9 cellular contexts compared by ENCODE assay signal in the genomic region with DNA sequence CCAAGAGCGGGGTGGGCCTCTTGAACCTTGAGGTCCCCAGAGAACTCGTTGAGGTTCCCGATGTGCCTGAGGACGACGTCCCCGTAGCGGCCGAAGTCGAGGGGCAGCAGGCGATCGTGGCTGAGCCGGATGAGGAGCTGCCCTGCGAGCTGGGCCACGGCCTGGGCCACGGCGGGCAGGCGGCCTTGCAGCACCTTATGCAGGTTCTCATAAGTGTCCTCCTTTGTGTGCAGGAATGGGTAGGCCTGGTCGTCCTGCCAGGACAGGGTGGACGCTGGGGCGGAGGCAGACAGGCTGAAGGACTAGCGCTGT. TPM values are rescaled to one million over a fixed set of nuclear protein-coding genes. Genes with fewer than 3 reads are reported as not detected.
A peak's percentile ranks its signal among the peaks of the same experiment; 100 is the strongest.
DNase-seq lines count a peak whose midpoint lies in the region; ATAC-seq, FAIRE-seq and TF ChIP-seq lines count a peak whose summit lies in the region.
"Had no signal": no experiment of that assay in that cellular context is flagged by ENCODE, and none has a peak within 500 bp of the region (broad histone marks: within the 10 kb centered on the region; RNA-seq: fewer than 3 reads in every experiment).

No MANE protein-coding gene starts in this region.

- H3K4me3 Mint-ChIP-seq in astrocyte (ENCODE audit: unreplicated experiment): no peak overlapping the region
- peak overlapping the region; percentile 52 for H3K4me3 Mint-ChIP-seq in neural progenitor cell

- no peak for FAIRE-seq in astrocyte (lab: Jason Lieb, UNC)
- FAIRE-seq: TTC549 had no signal

- H4K20me1 ChIP-seq in DND-41 (ENCODE audit: insufficient read depth, low read length) (no peaks in the 10 kb centered on the region), astrocyte (ENCODE audit: insufficient read depth, low read length) (no peaks in the 10 kb centered on the region), neural progenitor cell (ENCODE audit: low read depth) (no peaks in the 10 kb centered on the region)

- H3K4me1 Mint-ChIP-seq in astrocyte (ENCODE audit: low read depth, unreplicated experiment): no peaks in the 10 kb centered on the region
- peaks cover 14% of the 10 kb centered on the region for H3K4me1 Mint-ChIP-seq in neural progenitor cell

- H3K27ac ChIP-seq in DND-41 (ENCODE audit: low read length): peak overlapping the region; percentile 76
- no peak overlapping the region for H3K27ac ChIP-seq in astrocyte (ENCODE audit: low read depth, low read length)
- no peak overlapping the region for H3K27ac ChIP-seq in neural progenitor cell

- H3K4me2 ChIP-seq in DND-41 (ENCODE audit: insufficient read depth, low read length): peak overlapping the region; percentile 94
- peak overlapping the region; percentile 86 for H3K4me2 ChIP-seq in astrocyte (ENCODE audit: low read length)
- H3K4me2 ChIP-seq in neural progenitor cell: peak overlapping the region; percentile 76

- H3K27me3 ChIP-seq in DND-41 (ENCODE audit: insufficient read depth, low read length, poor library complexity) (no peaks in the 10 kb centered on the region), astrocyte (ENCODE audit: insufficient read depth, low read length) (peaks cover 4% of the 10 kb centered on the region), neural progenitor cell (peaks cover 36% of the 10 kb centered on the region)

- no peak overlapping the region for H3K27ac Mint-ChIP-seq in astrocyte (ENCODE audit: unreplicated experiment)
- H3K27ac Mint-ChIP-seq in neural progenitor cell: no peak overlapping the region

- H3K4me1 ChIP-seq in DND-41 (ENCODE audit: insufficient read depth, low read length) (peaks cover 18% of the 10 kb centered on the region), astrocyte (ENCODE audit: insufficient read depth, low read length) (no peaks in the 10 kb centered on the region), neural progenitor cell (no peaks in the 10 kb centered on the region)

- H3K36me3 ChIP-seq in DND-41 (ENCODE audit: insufficient read depth, low read length) (no peaks in the 10 kb centered on the region), astrocyte (ENCODE audit: insufficient read depth, low read length) (no peaks in the 10 kb centered on the region), neural progenitor cell (no peaks in the 10 kb centered on the region)

- H2AFZ ChIP-seq in DND-41 (ENCODE audit: low read depth, low read length) (peak overlapping the region; percentile 88), astrocyte (ENCODE audit: low read depth, low read length) (no peak overlapping the region), neural progenitor cell (replicated peaks) (no peak overlapping the region)

- H3K27me3 Mint-ChIP-seq in astrocyte (ENCODE audit: low read depth, unreplicated experiment) (peaks cover 41% of the 10 kb centered on the region), neural progenitor cell (ENCODE audit: insufficient read depth, low read depth) (peaks cover 25% of the 10 kb centered on the region)

- H3K36me3 Mint-ChIP-seq in astrocyte (ENCODE audit: low read depth, unreplicated experiment) (peaks cover 4% of the 10 kb centered on the region), neural progenitor cell (no peaks in the 10 kb centered on the region)

- H3K9me3 ChIP-seq in DND-41 (ENCODE audit: insufficient read depth, low read length, severe bottlenecking) (no peaks in the 10 kb centered on the region), astrocyte (ENCODE audit: insufficient read depth, low read depth, low read length) (no peaks in the 10 kb centered on the region), neural progenitor cell (ENCODE audit: low read depth) (no peaks in the 10 kb centered on the region)

- H3K79me2 ChIP-seq in DND-41 (ENCODE audit: insufficient read depth, low read length) (no peaks in the 10 kb centered on the region), astrocyte (ENCODE audit: insufficient read depth, low read length) (no peaks in the 10 kb centered on the region), neural progenitor cell (ENCODE audit: low read depth) (no peaks in the 10 kb centered on the region)

- DNase-seq in DND-41: no peak
- no peak for DNase-seq in Jurkat, Clone E6-1 (ENCODE audit: low read depth, low spot score)
- no peak for DNase-seq in astrocyte (ENCODE audit: low read depth)
- no peak for DNase-seq in neural progenitor cell (ENCODE audit: low spot score)

- H3K9me3 Mint-ChIP-seq in astrocyte (ENCODE audit: unreplicated experiment): no peaks in the 10 kb centered on the region
- no peaks in the 10 kb centered on the region for H3K9me3 Mint-ChIP-seq in neural progenitor cell

- peak overlapping the region; percentile 69 for H3K9ac ChIP-seq in DND-41 (ENCODE audit: low read depth, low read length)
- no peak overlapping the region for H3K9ac ChIP-seq in astrocyte (ENCODE audit: low read length)
- no peak overlapping the region for H3K9ac ChIP-seq in neural progenitor cell

- TF ChIP-seq CTCF in DND-41 (IDR thresholded peaks at IDR 0.05; ENCODE audit: borderline replicate concordance, extremely low read depth, low read length, poor library complexity, severe bottlenecking): no peak
- no peak for TF ChIP-seq CTCF in astrocyte (IDR thresholded peaks at IDR 0.05; ENCODE audit: insufficient read depth, low read depth, low read length)
- no peak for TF ChIP-seq CTCF in neural progenitor cell (IDR thresholded peaks at IDR 0.05)

- no peaks in the 10 kb centered on the region for H3F3A ChIP-seq in neural progenitor cell (ENCODE audit: low read depth)

- ATAC-seq in DND-41 (ENCODE audit: insufficient read depth, low read depth) (no peak), GM19452 (IDR thresholded peaks at IDR 0.05; ENCODE audit: unreplicated experiment) (no peak), GM21390 (IDR thresholded peaks at IDR 0.05; ENCODE audit: unreplicated experiment) (no peak), HG03571 (IDR thresholded peaks at IDR 0.05; ENCODE audit: unreplicated experiment) (no peak)

- peak overlapping the region; percentile 9 to 65; a peak in 3 of 4 replicates for H3K4me3 ChIP-seq in DND-41 (ENCODE audit: low read depth in 1 of 2, low read length in 2 of 2)
- peak overlapping the region; percentile 57 for H3K4me3 ChIP-seq in Jurkat, Clone E6-1 (ENCODE audit: low read length)
- H3K4me3 ChIP-seq in astrocyte (ENCODE audit: insufficient read depth, low read depth, low read length): no peak overlapping the region
- H3K4me3 ChIP-seq in neural progenitor cell: no peak overlapping the region

RNA-seq across cellular contexts. Expression of a gene that starts 14.2 kb away (rescaled TPM):
- 16.2 TPM for polyA plus RNA-seq in Jurkat, Clone E6-1 (2012; ENCODE audit: insufficient read depth, insufficient read length)
- total RNA-seq in astrocyte: 0.26 and 0.50 TPM in 2 replicates
- 0.34 and 1.9 TPM in 2 replicates for total RNA-seq in neural progenitor cell (ENCODE audit: low replicate concordance)

RNA-seq across cellular contexts. Expression of a gene that starts 14.9 kb away (rescaled TPM):
- 28.9 TPM for polyA plus RNA-seq in Jurkat, Clone E6-1 (2012; ENCODE audit: insufficient read depth, insufficient read length)
- 18.8 and 20.2 TPM in 2 replicates for total RNA-seq in astrocyte
- 3.0 and 11.5 TPM in 2 replicates for total RNA-seq in neural progenitor cell (ENCODE audit: low replicate concordance)

RNA-seq across cellular contexts. Expression of a gene that starts 25.0 kb away (rescaled TPM):
- 51.4 TPM for polyA plus RNA-seq in Jurkat, Clone E6-1 (2012; ENCODE audit: insufficient read depth, insufficient read length)
- total RNA-seq in astrocyte (10.8 and 15.5 TPM in 2 replicates), neural progenitor cell (ENCODE audit: low replicate concordance) (6.6 and 8.5 TPM in 2 replicates)

RNA-seq across cellular contexts. Expression of a gene that starts 29.1 kb away (rescaled TPM):
- polyA plus RNA-seq in Jurkat, Clone E6-1 (2012; ENCODE audit: insufficient read depth, insufficient read length): not detected
- not detected in 2 replicates for total RNA-seq in astrocyte
- total RNA-seq in neural progenitor cell (ENCODE audit: low replicate concordance): not detected in 2 replicates
- total RNA-seq: mononuclear cell had no signal

RNA-seq across cellular contexts. Expression of a gene that starts 41.1 kb away (rescaled TPM):
- 1.6 TPM for polyA plus RNA-seq in Jurkat, Clone E6-1 (2012; ENCODE audit: insufficient read depth, insufficient read length)
- total RNA-seq in astrocyte (0.17 and 0.52 TPM in 2 replicates), neural progenitor cell (ENCODE audit: low replicate concordance) (1.2 and 2.5 TPM in 2 replicates)

Comparison
In these comparisons a context has a peak if more than half of its experiments do, and no peak if none do; other contexts are left out.
1. H3K4me3 ChIP-seq: peak in DND-41 (2 of 2) and Jurkat, Clone E6-1 (single experiment); none in astrocyte (single experiment) and neural progenitor cell (single experiment).
2. Peak in every context shown above with its lines, with median percentiles within 50 percentile points of each other: H3K4me2 ChIP-seq.